34 cellular contexts compared by ENCODE assay signal in the genomic region with DNA sequence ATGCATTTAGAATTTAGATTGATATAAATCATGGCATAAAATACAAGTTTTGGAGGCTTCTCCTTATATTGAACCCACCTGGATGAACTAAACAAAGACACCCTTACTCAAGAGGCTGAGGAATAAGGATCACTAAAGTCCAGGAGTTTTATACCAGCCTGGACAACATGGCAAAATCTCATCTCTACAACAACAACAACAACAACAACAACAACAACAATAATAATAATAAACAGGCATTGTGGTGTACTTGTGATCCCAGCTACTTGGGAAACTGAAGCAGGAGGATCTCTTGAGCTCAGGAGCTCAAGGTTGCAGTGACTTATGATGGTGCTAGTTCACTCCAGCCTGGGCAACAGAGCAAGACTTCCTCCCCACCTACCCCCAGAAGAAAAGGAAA.
"Had no signal": no experiment of that assay in that cellular context is flagged by ENCODE, and none has a peak within 500 bp of the region (broad histone marks: within the 10 kb centered on the region; RNA-seq: fewer than 3 reads in every experiment).

No MANE protein-coding gene starts in this region.

- H3K9me3 ChIP-seq: adrenal gland, ascending aorta, body of pancreas had no signal

- H3K36me3 ChIP-seq: adrenal gland, ascending aorta, brain microvascular endothelial cell, cardiac muscle cell had no signal

- H3K27ac ChIP-seq: adrenal gland, ascending aorta, body of pancreas, brain microvascular endothelial cell, cardiac muscle cell had no signal

- H3K27me3 ChIP-seq: adrenal gland, ascending aorta, body of pancreas, brain microvascular endothelial cell had no signal

- H3K4me3 ChIP-seq: adrenal gland, ascending aorta, body of pancreas, cardiac muscle cell had no signal

- FAIRE-seq: astrocyte, bronchial epithelial cell had no signal

- DNase-seq: activated effector memory CD4-positive, alpha-beta T cell treated with anti-CD3 and anti-CD28 coated beads, Interleukin-2, amount 50 U/mL, for 16 hours; activated effector memory CD4-positive, alpha-beta T cell treated with Interleukin-2 at 50 U/mL for 16 hours; activated gamma-delta T cell; activated gamma-delta T cell treated with Interleukin-2 at 50 U/mL for 16 hours; activated naive CD4-positive, alpha-beta T cell; activated naive CD4-positive, alpha-beta T cell treated with anti-CD3 and anti-CD28 coated beads for 36 hours; activated naive CD4-positive, alpha-beta T cell treated with anti-CD3 and anti-CD28 coated beads, Interleukin-2, amount 10 ng/mL, durations not matched to agents 7 days and 5 days; activated naive CD4-positive, alpha-beta T cell treated with anti-CD3 and anti-CD28 coated beads, Interleukin-2, amount 50 U/mL, for 16 hours; activated naive CD4-positive, alpha-beta T cell treated with Interleukin-2 at 50 U/mL for 16 hours; activated naive CD8-positive, alpha-beta T cell treated with anti-CD3 and anti-CD28 coated beads for 36 hours; activated naive CD8-positive, alpha-beta T cell treated with anti-CD3 and anti-CD28 coated beads, Interleukin-2, amount 10 ng/mL, durations not matched to agents 7 days and 5 days; activated naive CD8-positive, alpha-beta T cell treated with anti-CD3 and anti-CD28 coated beads, Interleukin-2, amount 50 U/mL, for 24 hours; activated T-cell treated with anti-CD3 and anti-CD28 coated beads for 4 hours; activated T-cell treated with anti-CD3 and anti-CD28 coated beads, Interleukin-2, amount 50 U/mL, for 1 hour; activated T-cell treated with anti-CD3 and anti-CD28 coated beads, Interleukin-2, amount 50 U/mL, for 24 hours; activated T-cell treated with anti-CD3 and anti-CD28 coated beads, Interleukin-2, amount 50 U/mL, for 4 hours; activated T-cell treated with anti-CD3 and anti-CD28 coated beads, Interleukin-2, amount 50 U/mL, for 48 hours; activated T-cell treated with anti-CD3 and anti-CD28 coated beads, Interleukin-2, amount 50 U/mL, for 72 hours; adrenal gland; amniotic stem cell; amygdala; anterior cingulate cortex; aorta; body of pancreas; brain microvascular endothelial cell; caudate nucleus; central memory CD4-positive, alpha-beta T cell; cerebellar nuclear complex had no signal

- H3K4me1 ChIP-seq: adrenal gland, ascending aorta had no signal

- ATAC-seq: activated naive CD4-positive, alpha-beta T cell treated with anti-CD3 and anti-CD28 coated beads, Interleukin-2, amount 50 U/mL, for 72 hours; activated naive CD8-positive, alpha-beta T cell treated with anti-CD3 and anti-CD28 coated beads, Interleukin-2, amount 50 U/mL, for 24 hours; activated T-cell treated with anti-CD3 and anti-CD28 coated beads, Interleukin-2, amount 50 U/mL, for 4 hours; activated T-cell treated with anti-CD3 and anti-CD28 coated beads, Interleukin-2, amount 50 U/mL, for 72 hours; activated T-helper 17 cell treated with anti-CD3 and anti-CD28 coated beads, Interleukin-2, amount 50 U/mL, for 72 hours; body of pancreas had no signal
